Comparison of ENCODE assay signal across 19 cellular contexts in the genomic region with DNA sequence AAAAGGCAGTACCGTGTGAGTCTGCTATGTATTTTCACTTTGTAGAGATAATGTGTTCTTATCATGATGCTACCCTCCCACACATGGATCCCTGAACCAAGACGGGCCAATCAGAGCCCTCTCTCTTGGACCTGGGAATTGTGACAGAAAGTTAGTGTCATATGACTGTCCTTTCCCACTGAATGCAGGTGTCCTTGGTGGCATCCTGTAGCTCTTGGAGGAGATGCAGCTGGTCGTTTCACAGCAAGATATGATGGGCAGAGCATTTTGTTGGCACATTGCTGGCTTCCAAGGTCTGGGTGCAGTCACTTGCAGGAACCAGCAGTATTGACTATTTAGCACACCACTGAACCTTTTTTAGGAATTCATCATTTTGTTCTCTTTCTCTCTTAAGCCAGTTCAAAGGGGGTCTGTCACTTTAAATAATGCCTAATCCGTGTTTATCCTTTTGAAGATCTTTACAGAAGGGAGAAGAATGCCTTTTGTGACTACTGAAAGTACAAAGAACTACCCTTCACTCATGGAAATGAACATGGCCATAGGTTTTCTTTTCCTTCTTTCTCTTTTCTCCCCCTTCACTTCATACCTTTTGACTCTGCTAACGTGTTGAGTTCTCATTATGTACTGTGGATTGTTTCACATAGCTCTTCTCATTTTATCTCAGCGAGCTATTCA.
"Had no signal": no experiment of that assay in that cellular context is flagged by ENCODE, and none has a peak within 500 bp of the region (broad histone marks: within the 10 kb centered on the region; RNA-seq: fewer than 3 reads in every experiment).

No MANE protein-coding gene starts in this region.

- H3K27ac ChIP-seq: esophagus squamous epithelium, gastroesophageal sphincter, sigmoid colon, skin epidermis, suprapubic skin, upper lobe of right lung had no signal

- H3K4me3 ChIP-seq: esophagus squamous epithelium, gastroesophageal sphincter, lung, right atrium auricular region, sigmoid colon, skin epidermis, suprapubic skin, tibial nerve, upper lobe of right lung had no signal

- H3K27me3 Mint-ChIP-seq: central memory CD8-positive, alpha-beta T cell; naive thymus-derived CD4-positive, alpha-beta T cell had no signal

- H3K4me1 Mint-ChIP-seq: central memory CD8-positive, alpha-beta T cell; naive thymus-derived CD4-positive, alpha-beta T cell; nephron progenitor cell had no signal

- ATAC-seq: gastroesophageal sphincter; left ventricle myocardium superior; naive thymus-derived CD4-positive, alpha-beta T cell; stimulated activated naive CD8-positive, alpha-beta T cell treated with anti-CD3 and anti-CD28 coated beads, Interleukin-15, Interleukin-2, amounts not matched to agents 100 U/mL and 50 U/mL, for 24 hours; upper lobe of right lung had no signal

- H3K4me3 Mint-ChIP-seq: central memory CD8-positive, alpha-beta T cell; naive thymus-derived CD4-positive, alpha-beta T cell; nephron progenitor cell had no signal

- H3K9me3 ChIP-seq: esophagus squamous epithelium, gastroesophageal sphincter, right atrium auricular region, sigmoid colon, suprapubic skin, tibial nerve, upper lobe of right lung had no signal

- H3K27ac Mint-ChIP-seq: immature natural killer cell; naive thymus-derived CD4-positive, alpha-beta T cell; nephron progenitor cell had no signal

- H3K9me3 Mint-ChIP-seq: immature natural killer cell had no signal

- H3K27me3 ChIP-seq: esophagus squamous epithelium, gastroesophageal sphincter, right atrium auricular region, sigmoid colon, suprapubic skin, tibial nerve, upper lobe of right lung had no signal

- DNase-seq: dermis blood vessel endothelial cell; esophagus squamous epithelium; foreskin fibroblast; immature natural killer cell; left ventricle myocardium superior; naive thymus-derived CD4-positive, alpha-beta T cell; nephron progenitor cell; posterior cingulate gyrus; sigmoid colon; stimulated activated CD4-positive, alpha-beta T cell treated with anti-CD3 and anti-CD28 coated beads, Interleukin-2, amount 100 ng/mL, for 48 hours; stimulated activated naive CD8-positive, alpha-beta T cell treated with anti-CD3 and anti-CD28 coated beads, Interleukin-15, Interleukin-2, amounts not matched to agents 100 U/mL and 50 U/mL, for 24 hours; upper lobe of right lung had no signal

- H3K36me3 Mint-ChIP-seq: naive thymus-derived CD4-positive, alpha-beta T cell had no signal

- H3K36me3 ChIP-seq: esophagus squamous epithelium, gastroesophageal sphincter, right atrium auricular region, sigmoid colon, suprapubic skin, tibial nerve, upper lobe of right lung had no signal
